1 cellular context compared by ENCODE assay signal in genomic region chr9:133785753-133786370, GRCh38.
TF ChIP-seq lines count a peak whose summit lies in the region.

No MANE protein-coding gene starts in this region.

TF ChIP-seq in endothelial cell of umbilical vein, 7 proteins besides CTCF, POLR2A, EP300 and RAD21:
- TF ChIP-seq EZH2 (IDR thresholded peaks at IDR 0.05; ENCODE audit: borderline replicate concordance, low read depth, low read length, severe bottlenecking) (no peak), FOS (IDR thresholded peaks at IDR 0.05; ENCODE audit: borderline replicate concordance, insufficient read depth, low read length) (no peak), GATA2 (IDR thresholded peaks at IDR 0.05; ENCODE audit: insufficient read depth, insufficient read length, low read depth, low read length) (no peak), MYC (IDR thresholded peaks at IDR 0.05; ENCODE audit: low read depth, low read length) (no peak), JUN (IDR thresholded peaks at IDR 0.05; ENCODE audit: borderline replicate concordance, insufficient read depth, insufficient read length, low read depth) (no peak), POLR2AphosphoS5 (IDR thresholded peaks at IDR 0.05; ENCODE audit: insufficient read depth, low read depth, low read length) (no peak), MAX (IDR thresholded peaks at IDR 0.05; ENCODE audit: insufficient read depth, insufficient read length) (peak; percentile 37)
TF ChIP-seq in endothelial cell of umbilical vein: peak in this region for 1.
